1 cellular context compared by ENCODE assay signal in the genomic region with DNA sequence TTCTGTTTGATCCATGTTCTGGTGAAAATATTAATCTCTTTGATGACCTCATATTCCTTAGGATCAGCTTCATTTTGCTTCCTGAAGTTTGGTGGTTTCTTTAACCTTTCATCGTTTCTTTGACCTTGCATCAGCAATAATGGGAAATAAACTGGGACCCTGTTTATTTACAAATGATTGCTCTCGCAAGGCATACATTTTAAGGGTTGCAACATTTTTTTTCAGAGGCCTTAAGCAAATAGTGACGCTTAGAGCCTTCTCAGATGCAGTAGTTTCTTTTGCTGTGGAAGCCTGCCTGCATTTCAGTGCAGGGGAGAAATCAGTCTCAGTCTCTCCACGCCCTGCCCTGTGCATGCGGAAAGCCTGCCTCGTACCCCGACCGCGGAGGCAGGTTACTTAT.
TF ChIP-seq lines count a peak whose summit lies in the region.

No MANE protein-coding gene starts in this region.

TF ChIP-seq in HepG2, 621 proteins besides CTCF, POLR2A, EP300 and RAD21 (continued from another document):
- TF ChIP-seq ATF4 (CRISPR knock-in tag; IDR thresholded peaks at IDR 0.05) (peak in 1 of 2 experiments; percentile 82; a peak in 2 of 4 replicates), ZNF543 (CRISPR knock-in tag; IDR thresholded peaks at IDR 0.05) (no peak), MAFF (IDR thresholded peaks at IDR 0.05; ENCODE audit: low read depth, low read length) (no peak), ZNF30 (CRISPR knock-in tag; IDR thresholded peaks at IDR 0.05) (no peak), ZBTB33 (CRISPR knock-in tag; IDR thresholded peaks at IDR 0.05) (no peak), ZFP36L1 (CRISPR knock-in tag; IDR thresholded peaks at IDR 0.05) (no peak), CEBPB (IDR thresholded peaks at IDR 0.05; ENCODE audit: borderline replicate concordance, low read depth, low read length) (peak; percentile 58; the same call in 1 of the 2 replicates), MAFK (conservative IDR thresholded peaks at IDR 0.05 in 1 of 2, IDR thresholded peaks at IDR 0.05 in 1 of 2; ENCODE audit: low read length in 2 of 2) (peak; percentile 33 to 59), ATF7 (IDR thresholded peaks at IDR 0.05) (peak; percentile 13; the same call in 1 of the 2 replicates), ATF7 (CRISPR knock-in tag; IDR thresholded peaks at IDR 0.05) (no peak), ZNF44 (CRISPR knock-in tag; IDR thresholded peaks at IDR 0.05) (no peak), PLRG1 (conservative IDR thresholded peaks at IDR 0.05) (no peak), ESRRA (CRISPR knock-in tag; IDR thresholded peaks at IDR 0.05; ENCODE audit: low read depth) (no peak), ZNF562 (CRISPR knock-in tag; IDR thresholded peaks at IDR 0.05; ENCODE audit: borderline replicate concordance) (no peak), ATF3 (CRISPR knock-in tag; IDR thresholded peaks at IDR 0.05) (no peak)
- TF ChIP-seq, protein P1, sequence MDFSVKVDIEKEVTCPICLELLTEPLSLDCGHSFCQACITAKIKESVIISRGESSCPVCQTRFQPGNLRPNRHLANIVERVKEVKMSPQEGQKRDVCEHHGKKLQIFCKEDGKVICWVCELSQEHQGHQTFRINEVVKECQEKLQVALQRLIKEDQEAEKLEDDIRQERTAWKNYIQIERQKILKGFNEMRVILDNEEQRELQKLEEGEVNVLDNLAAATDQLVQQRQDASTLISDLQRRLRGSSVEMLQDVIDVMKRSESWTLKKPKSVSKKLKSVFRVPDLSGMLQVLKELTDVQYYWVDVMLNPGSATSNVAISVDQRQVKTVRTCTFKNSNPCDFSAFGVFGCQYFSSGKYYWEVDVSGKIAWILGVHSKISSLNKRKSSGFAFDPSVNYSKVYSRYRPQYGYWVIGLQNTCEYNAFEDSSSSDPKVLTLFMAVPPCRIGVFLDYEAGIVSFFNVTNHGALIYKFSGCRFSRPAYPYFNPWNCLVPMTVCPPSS (IDR thresholded peaks at IDR 0.05): no peak
